ENCODE assay signal across 21 cellular contexts in the genomic region with DNA sequence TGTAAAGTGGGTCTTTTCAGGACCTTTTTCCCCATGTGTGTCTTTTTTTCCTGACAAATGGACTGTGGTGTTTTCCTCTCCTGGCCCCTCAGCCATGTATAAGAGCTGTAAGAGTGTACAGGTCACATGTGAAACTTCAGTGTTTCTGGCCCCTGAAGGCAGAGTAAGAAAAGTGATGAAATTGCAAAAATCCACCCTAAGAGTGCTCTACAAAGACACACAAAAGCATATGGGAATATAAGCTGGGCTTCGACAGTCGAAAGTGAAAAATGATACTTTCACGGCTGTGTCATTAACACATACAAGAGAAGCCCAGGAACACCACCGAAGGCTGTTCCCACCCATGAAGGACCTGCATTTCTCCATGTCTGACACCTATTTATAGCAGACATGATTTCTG.
"Had no signal": no experiment of that assay in that cellular context is flagged by ENCODE, and none has a peak within 500 bp of the region (broad histone marks: within the 10 kb centered on the region; RNA-seq: fewer than 3 reads in every experiment).

No MANE protein-coding gene starts in this region.

- H3K27ac Mint-ChIP-seq: activated naive CD4-positive, alpha-beta T cell treated with anti-CD3 and anti-CD28 coated beads, Interleukin-2, amount 50 U/mL, for 24 hours; activated T-cell treated with anti-CD3 and anti-CD28 coated beads, Interleukin-2, amount 50 U/mL, for 72 hours; naive B cell; stimulated activated memory B cell treated with anti-CD40 and anti-IgM and Interleukin-4, amounts not matched to agents 10 μg/mL and 1 μg/mL and 100 μg/mL, for 72 hours had no signal

- H3K36me3 ChIP-seq: ascending aorta, breast epithelium, gastroesophageal sphincter, heart right ventricle, left ventricle myocardium inferior, pancreas had no signal

- H3K36me3 Mint-ChIP-seq: activated naive CD4-positive, alpha-beta T cell treated with anti-CD3 and anti-CD28 coated beads, Interleukin-2, amount 50 U/mL, for 24 hours; naive B cell; stimulated activated memory B cell treated with anti-CD40 and anti-IgM and Interleukin-4, amounts not matched to agents 10 μg/mL and 1 μg/mL and 100 μg/mL, for 72 hours had no signal

- H3K4me3 Mint-ChIP-seq: activated naive CD4-positive, alpha-beta T cell treated with anti-CD3 and anti-CD28 coated beads, Interleukin-2, amount 50 U/mL, for 24 hours; activated T-cell treated with anti-CD3 and anti-CD28 coated beads, Interleukin-2, amount 50 U/mL, for 72 hours; naive B cell; stimulated activated memory B cell treated with anti-CD40 and anti-IgM and Interleukin-4, amounts not matched to agents 10 μg/mL and 1 μg/mL and 100 μg/mL, for 72 hours had no signal

- H3K27ac ChIP-seq: ascending aorta, breast epithelium, gastroesophageal sphincter, heart right ventricle, left ventricle myocardium inferior, pancreas, VCaP had no signal

- H3K4me3 ChIP-seq: ascending aorta, breast epithelium, gastroesophageal sphincter, heart right ventricle, left ventricle myocardium inferior, mucosa of descending colon, pancreas, smooth muscle cell had no signal

- H3K27me3 ChIP-seq: ascending aorta, breast epithelium, gastroesophageal sphincter, heart right ventricle, pancreas had no signal

- H3K27me3 Mint-ChIP-seq: activated naive CD4-positive, alpha-beta T cell treated with anti-CD3 and anti-CD28 coated beads, Interleukin-2, amount 50 U/mL, for 24 hours had no signal

- H3K4me2 ChIP-seq: smooth muscle cell had no signal

- H3K4me1 Mint-ChIP-seq: activated naive CD4-positive, alpha-beta T cell treated with anti-CD3 and anti-CD28 coated beads, Interleukin-2, amount 50 U/mL, for 24 hours; naive B cell; stimulated activated memory B cell treated with anti-CD40 and anti-IgM and Interleukin-4, amounts not matched to agents 10 μg/mL and 1 μg/mL and 100 μg/mL, for 72 hours had no signal

- DNase-seq: activated CD4-positive, alpha-beta T cell treated with anti-CD3 and anti-CD28 coated beads for 1 hour; activated CD8-positive, alpha-beta memory T cell treated with anti-CD3 and anti-CD28 coated beads for 24 hours; activated CD8-positive, alpha-beta memory T cell treated with anti-CD3 and anti-CD28 coated beads, Interleukin-2, amount 50 U/mL, for 48 hours; activated gamma-delta T cell; activated T-cell treated with anti-CD3 and anti-CD28 coated beads, Interleukin-2, amount 50 U/mL, for 72 hours; cerebellar nuclear complex; effector CD4-positive, alpha-beta T cell; heart right ventricle; left ventricle myocardium inferior; mucosa of descending colon; naive B cell; pancreas; stimulated activated CD4-positive, alpha-beta T cell treated with anti-CD3 and anti-CD28 coated beads, Interleukin-4, amount 100 ng/mL, for 24 hours; T-helper 2 cell had no signal

- H3K9me3 Mint-ChIP-seq: activated naive CD4-positive, alpha-beta T cell treated with anti-CD3 and anti-CD28 coated beads, Interleukin-2, amount 50 U/mL, for 24 hours; activated T-cell treated with anti-CD3 and anti-CD28 coated beads, Interleukin-2, amount 50 U/mL, for 72 hours; naive B cell; stimulated activated memory B cell treated with anti-CD40 and anti-IgM and Interleukin-4, amounts not matched to agents 10 μg/mL and 1 μg/mL and 100 μg/mL, for 72 hours had no signal

- H3K9me3 ChIP-seq: ascending aorta, breast epithelium, gastroesophageal sphincter, heart right ventricle, left ventricle myocardium inferior, mucosa of descending colon, pancreas had no signal

- H3K4me1 ChIP-seq: ascending aorta, breast epithelium had no signal
